In the genomic region with DNA sequence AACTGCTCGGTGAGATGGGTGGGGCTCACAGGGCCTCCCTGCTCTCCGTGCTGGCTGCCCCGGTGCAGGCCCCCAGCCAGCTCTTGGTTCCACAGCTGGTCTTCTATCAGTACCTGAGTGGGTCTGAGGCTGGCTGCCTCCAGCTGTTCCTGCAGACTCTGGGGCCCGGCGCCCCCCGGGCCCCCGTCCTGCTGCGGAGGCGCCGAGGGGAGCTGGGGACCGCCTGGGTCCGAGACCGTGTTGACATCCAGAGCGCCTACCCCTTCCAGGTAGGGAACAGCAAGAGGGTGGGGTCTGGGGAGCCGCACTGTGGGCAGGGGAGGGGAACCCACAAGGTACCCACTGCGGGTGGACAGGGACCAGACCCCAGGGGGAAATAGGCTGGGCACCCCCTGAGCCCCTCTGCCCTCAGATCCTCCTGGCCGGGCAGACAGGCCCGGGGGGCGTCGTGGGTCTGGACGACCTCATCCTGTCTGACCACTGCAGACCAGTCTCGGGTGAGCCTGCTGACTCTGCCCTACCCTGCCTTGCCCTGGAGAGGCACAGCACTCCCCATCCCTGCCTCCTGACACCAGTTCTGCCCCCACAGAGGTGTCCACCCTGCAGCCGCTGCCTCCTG, we compare ENCODE assay signal across 18 cellular contexts. TPM values are rescaled to one million over a fixed set of nuclear protein-coding genes. Genes with fewer than 3 reads are reported as not detected.
DNase-seq lines count a peak whose midpoint lies in the region; ATAC-seq, FAIRE-seq and TF ChIP-seq lines count a peak whose summit lies in the region.
"Had no signal": no experiment of that assay in that cellular context is flagged by ENCODE, and none has a peak within 500 bp of the region (broad histone marks: within the 10 kb centered on the region; RNA-seq: fewer than 3 reads in every experiment).

No MANE protein-coding gene starts in this region.

- H3K9me3 ChIP-seq in NT2/D1 (ENCODE audit: insufficient read depth, low read length) (no peaks in the 10 kb centered on the region), right cardiac atrium (ENCODE audit: control insufficient read depth, low read length) (no peaks in the 10 kb centered on the region), pancreas (no peaks in the 10 kb centered on the region)
- H3K9me3 ChIP-seq: MG63 had no signal

- peak overlapping the region; percentile 42 for H3K9ac ChIP-seq in NT2/D1 (ENCODE audit: insufficient read length, low read depth)

- H3K4me1 ChIP-seq in NT2/D1 (ENCODE audit: insufficient read depth, insufficient read length), result peaks cover 52% of the 10 kb centered on the region
- peaks cover 2% of the 10 kb centered on the region for H3K4me1 ChIP-seq in right cardiac atrium (ENCODE audit: control insufficient read depth, insufficient read depth, low read length)
- peaks cover 44 to 51% (median 50%) of the 10 kb centered on the region in 3 donors for H3K4me1 ChIP-seq in pancreas

- ATAC-seq in right cardiac atrium (no peak), pancreas (no peak)
- ATAC-seq: Panc1 had no signal

- peaks cover 75% of the 10 kb centered on the region for H3K36me3 ChIP-seq in NT2/D1 (ENCODE audit: insufficient read depth, insufficient read length, low read length)
- H3K36me3 ChIP-seq in pancreas, result peaks cover 0 to 10% (median 0%) of the 10 kb centered on the region in 3 donors

- WGBS in right cardiac atrium, result 82% methylated on average over 23 of the region's 23 CpGs
- WGBS in pancreas, 2 donors, result 88 to 95% methylated on average over 18 to 23 of the region's 23 CpGs

- H3K27ac Mint-ChIP-seq in activated naive CD4-positive, alpha-beta T cell treated with anti-CD3 and anti-CD28 coated beads for 36 hours, result no peak overlapping the region
- H3K27ac Mint-ChIP-seq: CD8-positive, alpha-beta memory T cell had no signal

- FAIRE-seq in pancreas (lab: Jason Lieb, UNC), result no peak

- H3K4me1 Mint-ChIP-seq in activated naive CD4-positive, alpha-beta T cell treated with anti-CD3 and anti-CD28 coated beads for 36 hours (ENCODE audit: low read depth), result peaks cover 2% of the 10 kb centered on the region

- H3K27me3 ChIP-seq in NT2/D1 (ENCODE audit: insufficient read depth, insufficient read length) (no peaks in the 10 kb centered on the region), right cardiac atrium (ENCODE audit: control insufficient read depth, insufficient read depth) (no peaks in the 10 kb centered on the region), pancreas (no peaks in the 10 kb centered on the region)
- H3K27me3 ChIP-seq: MG63 had no signal

- no peaks in the 10 kb centered on the region for H3K27me3 Mint-ChIP-seq in activated naive CD4-positive, alpha-beta T cell treated with anti-CD3 and anti-CD28 coated beads for 36 hours (ENCODE audit: low read depth)
- H3K27me3 Mint-ChIP-seq: CD8-positive, alpha-beta memory T cell had no signal

- no peak overlapping the region for H3K27ac ChIP-seq in right cardiac atrium (ENCODE audit: low read length)
- no peak overlapping the region for H3K27ac ChIP-seq in pancreas

- peaks cover 2% of the 10 kb centered on the region for H3K36me3 Mint-ChIP-seq in activated naive CD4-positive, alpha-beta T cell treated with anti-CD3 and anti-CD28 coated beads for 36 hours (ENCODE audit: low read depth)
- H3K36me3 Mint-ChIP-seq: CD8-positive, alpha-beta memory T cell had no signal

- H3K9me3 Mint-ChIP-seq in activated naive CD4-positive, alpha-beta T cell treated with anti-CD3 and anti-CD28 coated beads for 36 hours, result no peaks in the 10 kb centered on the region
- H3K9me3 Mint-ChIP-seq: CD8-positive, alpha-beta memory T cell had no signal

- DNase-seq in activated naive CD4-positive, alpha-beta T cell treated with anti-CD3 and anti-CD28 coated beads for 36 hours, result peak; percentile 3
- no peak for DNase-seq in activated naive CD4-positive, alpha-beta T cell (lab: John Stamatoyannopoulos, UW)
- DNase-seq in NT2/D1 (ENCODE audit: low read depth, low spot score), result no peak
- peak in 2 of 3 donors; percentile 35 to 63 for DNase-seq in right cardiac atrium
- DNase-seq in pancreas, result peak in 4 of 6 donors; percentile 8 to 81 (median 38)
- no peak for DNase-seq in dedifferentiated amniotic fluid mesenchymal stem cell (ENCODE audit: extremely low spot score)
- DNase-seq in cerebellar nuclear complex (lab: John Stamatoyannopoulos, UW), result no peak
- no peak for DNase-seq in foreskin fibroblast
- DNase-seq: AML-193, DND-41, GDM1, MG63, NCI-H1092 treated with DMSO at 0.1 percent for 48 hours, NCI-H1694 treated with DMSO at 0.1 percent for 48 hours, NCI-H774, SHP77 treated with DMSO at 0.1 percent for 48 hours had no signal

- intact Hi-C loops in activated naive CD4-positive, alpha-beta T cell treated with anti-CD3 and anti-CD28 coated beads for 36 hours (cut with micrococcal nuclease), result no loop called here
- intact Hi-C loops in right cardiac atrium (cut with DNase I), result loop anchor here in 2 of 4 donors (5.0 to 10.0 kb wide), 2 partner anchors 53 to 90 kb away; partner anchors contain the start of genes C8G (in 1 of the 2) and FBXW5 (in 1 of the 2)
- intact Hi-C loops in pancreas (cut with DNase I), result no loop called here

- CTCF ChIA-PET in activated naive CD4-positive, alpha-beta T cell treated with anti-CD3 and anti-CD28 coated beads for 36 hours (lab: Charles Lee), result no interaction called here

- no peak overlapping the region for H3K4me3 Mint-ChIP-seq in activated naive CD4-positive, alpha-beta T cell treated with anti-CD3 and anti-CD28 coated beads for 36 hours
- H3K4me3 Mint-ChIP-seq: CD8-positive, alpha-beta memory T cell had no signal

- H3K4me3 ChIP-seq in NT2/D1 (ENCODE audit: insufficient read length, low read depth) (no peak overlapping the region), right cardiac atrium (ENCODE audit: low read length) (no peak overlapping the region), pancreas (no peak overlapping the region), foreskin fibroblast (ENCODE audit: low read depth in 1 of 2, low read length in 2 of 2) (no peak overlapping the region)
- H3K4me3 ChIP-seq: MG63 had no signal

- TF ChIP-seq CTCF in pancreas (IDR thresholded peaks at IDR 0.05), result no peak
- TF ChIP-seq CTCF in foreskin fibroblast (IDR thresholded peaks at IDR 0.05; ENCODE audit: low read depth, low read length), result no peak

RNA-seq across cellular contexts. Expression of gene MAMDC4, which starts 2.8 kb away (rescaled TPM):
- 10 to 100 TPM; 15.9 to 16.1 TPM for total RNA-seq in activated naive CD4-positive, alpha-beta T cell treated with anti-CD3 and anti-CD28 coated beads for 36 hours
- total RNA-seq in right cardiac atrium (10 to 100 TPM in 1 of 4 donors, 1 to 10 TPM in 3; 3.0 to 10.8 (median 5.8) TPM), pancreas (10 to 100 TPM in 1 of 6 donors, 1 to 10 TPM in 5; 3.0 to 13.3 (median 4.8) TPM)
- polyA plus RNA-seq in right cardiac atrium (5.2 TPM), pancreas (10 to 100 TPM; 28.7 to 38.6 TPM)
- polyA plus RNA-seq: CD8-positive, alpha-beta memory T cell had no signal

RNA-seq across cellular contexts. Expression of gene PHPT1, which starts 5.7 kb away (rescaled TPM):
- 100 to 1,000 TPM; 110 to 116 TPM for total RNA-seq in activated naive CD4-positive, alpha-beta T cell treated with anti-CD3 and anti-CD28 coated beads for 36 hours
- total RNA-seq in right cardiac atrium, result 100 to 1,000 TPM; 176 to 227 (median 203) TPM
- polyA plus RNA-seq in right cardiac atrium, result 329 TPM
- total RNA-seq in pancreas, result 10 to 100 TPM; 75.2 to 95.5 (median 79.0) TPM
- polyA plus RNA-seq in pancreas, result 100 to 1,000 TPM; 180 to 189 TPM

RNA-seq across cellular contexts. Expression of gene EDF1, which starts 11.2 kb away (rescaled TPM):
- total RNA-seq in activated naive CD4-positive, alpha-beta T cell treated with anti-CD3 and anti-CD28 coated beads for 36 hours, result 100 to 1,000 TPM; 259 to 288 TPM
- total RNA-seq in right cardiac atrium (100 to 1,000 TPM; 279 to 331 (median 301) TPM), pancreas (100 to 1,000 TPM; 230 to 422 (median 268) TPM)
- polyA plus RNA-seq in right cardiac atrium (417 TPM), pancreas (100 to 1,000 TPM; 443 to 612 TPM)

RNA-seq across cellular contexts. Expression of gene AJM1, which starts 12.7 kb away (rescaled TPM):
- total RNA-seq in activated naive CD4-positive, alpha-beta T cell treated with anti-CD3 and anti-CD28 coated beads for 36 hours, result 1 to 10 TPM; 1.7 to 2.0 TPM
- 10 to 100 TPM in 1 of 4 donors, 1 to 10 TPM in 3; 4.4 to 11.5 (median 8.0) TPM for total RNA-seq in right cardiac atrium
- polyA plus RNA-seq in right cardiac atrium, result 4.3 TPM
- total RNA-seq in pancreas, result 1 to 10 TPM; 2.9 to 5.5 (median 4.2) TPM
- 10 to 100 TPM in 1 of 2 donors, 1 to 10 TPM in 1; 9.0 to 11.7 TPM for polyA plus RNA-seq in pancreas

RNA-seq across cellular contexts. Expression of gene TRAF2, which starts 31.4 kb away (rescaled TPM):
- 10 to 100 TPM; 39.7 to 41.8 TPM for total RNA-seq in activated naive CD4-positive, alpha-beta T cell treated with anti-CD3 and anti-CD28 coated beads for 36 hours
- total RNA-seq in right cardiac atrium (10 to 100 TPM in 1 of 4 donors, 1 to 10 TPM in 3; 6.1 to 10.2 (median 8.6) TPM), pancreas (10 to 100 TPM in 1 of 6 donors, 1 to 10 TPM in 5; 4.8 to 13.4 (median 6.9) TPM)
- polyA plus RNA-seq in right cardiac atrium (6.7 TPM), pancreas (10 to 100 TPM; 14.4 TPM)

Comparison
In these comparisons a context has a peak if more than half of its experiments do, and no peak if none do; other contexts are left out.
1. DNase-seq: peak in activated naive CD4-positive, alpha-beta T cell treated with anti-CD3 and anti-CD28 coated beads for 36 hours (single experiment), right cardiac atrium (2 of 3) and pancreas (4 of 6); none in activated naive CD4-positive, alpha-beta T cell (0 of 4), NT2/D1 (single experiment), dedifferentiated amniotic fluid mesenchymal stem cell (single experiment), cerebellar nuclear complex (0 of 2) and foreskin fibroblast (0 of 2).